ENCODE assay signal across 10 cellular contexts in genomic region chr15:41568350-41569017, GRCh38. TPM values are rescaled to one million over a fixed set of nuclear protein-coding genes. Genes with fewer than 3 reads are reported as not detected.
DNase-seq lines count a peak whose midpoint lies in the region; ATAC-seq and TF ChIP-seq lines count a peak whose summit lies in the region.
"Had no signal": no experiment of that assay in that cellular context is flagged by ENCODE, and none has a peak within 500 bp of the region (broad histone marks: within the 10 kb centered on the region; RNA-seq: fewer than 3 reads in every experiment).

No MANE protein-coding gene starts in this region.

- TF ChIP-seq CTCF in neural crest cell (conservative IDR thresholded peaks at IDR 0.05) = no peak
- TF ChIP-seq CTCF in GM13976 (IDR thresholded peaks at IDR 0.05; ENCODE audit: borderline replicate concordance, control extremely low read depth, extremely low read depth, insufficient read depth, missing control alignments) = no peak

- peaks cover 2% of the 10 kb centered on the region for H3K36me3 Mint-ChIP-seq in neural crest cell (ENCODE audit: low read depth)
- H3K36me3 Mint-ChIP-seq in activated naive CD4-positive, alpha-beta T cell treated with anti-CD3 and anti-CD28 coated beads, Interleukin-2, amount 50 U/mL, for 72 hours = no peaks in the 10 kb centered on the region
- H3K36me3 Mint-ChIP-seq: activated naive CD4-positive, alpha-beta T cell treated with anti-CD3 and anti-CD28 coated beads, Interleukin-2, amount 50 U/mL, for 24 hours; naive thymus-derived CD8-positive, alpha-beta T cell had no signal

- H3K27ac Mint-ChIP-seq in neural crest cell (ENCODE audit: unreplicated experiment) = peak overlapping the region; percentile 99
- no peak overlapping the region for H3K27ac Mint-ChIP-seq in activated naive CD4-positive, alpha-beta T cell treated with anti-CD3 and anti-CD28 coated beads, Interleukin-2, amount 50 U/mL, for 72 hours
- H3K27ac Mint-ChIP-seq: activated naive CD4-positive, alpha-beta T cell treated with anti-CD3 and anti-CD28 coated beads, Interleukin-2, amount 50 U/mL, for 24 hours; naive thymus-derived CD8-positive, alpha-beta T cell had no signal

- H3K4me1 Mint-ChIP-seq in neural crest cell = peaks cover 52% of the 10 kb centered on the region
- H3K4me1 Mint-ChIP-seq: activated naive CD4-positive, alpha-beta T cell treated with anti-CD3 and anti-CD28 coated beads, Interleukin-2, amount 50 U/mL, for 24 hours; naive thymus-derived CD8-positive, alpha-beta T cell had no signal

- ATAC-seq in HG03460 (IDR thresholded peaks at IDR 0.05; ENCODE audit: unreplicated experiment) (no peak), GM18502 (IDR thresholded peaks at IDR 0.05; ENCODE audit: poor library complexity, unreplicated experiment) (no peak)
- no peak for ATAC-seq in activated naive CD4-positive, alpha-beta T cell treated with anti-CD3 and anti-CD28 coated beads, Interleukin-2, amount 50 U/mL, for 72 hours

- DNase-seq in C1 segment of cervical spinal cord (lab: John Stamatoyannopoulos, UW) = peak in 10 of 14 donors; percentile 9 to 79 (median 44)
- DNase-seq in RPMI7951 (ENCODE audit: low read depth) = peak; percentile 16
- peak; percentile 77 for DNase-seq in globus pallidus (ENCODE audit: low spot score)
- peak; percentile 54 for DNase-seq in neural crest cell (ENCODE audit: low read depth, low spot score)
- DNase-seq in GM13976 (ENCODE audit: low spot score) = no peak
- DNase-seq in activated naive CD4-positive, alpha-beta T cell treated with anti-CD3 and anti-CD28 coated beads, Interleukin-2, amount 50 U/mL, for 72 hours (ENCODE audit: low spot score in 2 of 2) = no peak
- DNase-seq: naive thymus-derived CD8-positive, alpha-beta T cell had no signal

- H3K9me3 Mint-ChIP-seq in neural crest cell = no peaks in the 10 kb centered on the region
- H3K9me3 Mint-ChIP-seq in activated naive CD4-positive, alpha-beta T cell treated with anti-CD3 and anti-CD28 coated beads, Interleukin-2, amount 50 U/mL, for 72 hours = no peaks in the 10 kb centered on the region
- H3K9me3 Mint-ChIP-seq: activated naive CD4-positive, alpha-beta T cell treated with anti-CD3 and anti-CD28 coated beads, Interleukin-2, amount 50 U/mL, for 24 hours; naive thymus-derived CD8-positive, alpha-beta T cell had no signal

- H3K27me3 Mint-ChIP-seq in neural crest cell (ENCODE audit: low read depth) = no peaks in the 10 kb centered on the region
- H3K27me3 Mint-ChIP-seq: activated naive CD4-positive, alpha-beta T cell treated with anti-CD3 and anti-CD28 coated beads, Interleukin-2, amount 50 U/mL, for 24 hours had no signal

- in situ Hi-C loops in GM13976 (cut with MboI; ENCODE audit: low sequenced_read_pairs, unreplicated experiment) = no loop called here

- H3K4me3 Mint-ChIP-seq in neural crest cell = peak overlapping the region; percentile 82
- H3K4me3 Mint-ChIP-seq: activated naive CD4-positive, alpha-beta T cell treated with anti-CD3 and anti-CD28 coated beads, Interleukin-2, amount 50 U/mL, for 24 hours; naive thymus-derived CD8-positive, alpha-beta T cell had no signal

RNA-seq across cellular contexts. Expression of gene TYRO3, which starts 9.5 kb away (rescaled TPM):
- 8.6 and 13.8 TPM in 2 replicates for total RNA-seq in RPMI7951 (2014; rRNA removed; shearing (Covaris generic))
- 71.7 and 74.7 TPM in 2 replicates for total RNA-seq in neural crest cell
- total RNA-seq in activated naive CD4-positive, alpha-beta T cell treated with anti-CD3 and anti-CD28 coated beads, Interleukin-2, amount 50 U/mL, for 72 hours = 1 to 10 TPM; 1.7 to 2.9 TPM

RNA-seq across cellular contexts. Expression of gene RPAP1, which starts 24.4 kb away (rescaled TPM):
- 23.8 and 41.9 TPM in 2 replicates for total RNA-seq in RPMI7951 (2014; rRNA removed; shearing (Covaris generic))
- 86.5 and 91.1 TPM in 2 replicates for total RNA-seq in neural crest cell
- 10 to 100 TPM; 47.8 to 66.3 TPM for total RNA-seq in activated naive CD4-positive, alpha-beta T cell treated with anti-CD3 and anti-CD28 coated beads, Interleukin-2, amount 50 U/mL, for 72 hours

RNA-seq across cellular contexts. Expression of gene LTK, which starts 54.9 kb away (rescaled TPM):
- total RNA-seq in RPMI7951 (2014; rRNA removed; shearing (Covaris generic)) = 2.9 and 3.1 TPM in 2 replicates
- total RNA-seq in neural crest cell = 0.16 and 0.19 TPM in 2 replicates
- under 1 TPM; 0.20 to 0.51 TPM for total RNA-seq in activated naive CD4-positive, alpha-beta T cell treated with anti-CD3 and anti-CD28 coated beads, Interleukin-2, amount 50 U/mL, for 72 hours

Comparison
In these comparisons a context has a peak if more than half of its experiments do, and no peak if none do; other contexts are left out.
1. DNase-seq: peak in C1 segment of cervical spinal cord (10 of 14), RPMI7951 (single experiment), globus pallidus (single experiment) and neural crest cell (single experiment); none in GM13976 (single experiment) and activated naive CD4-positive, alpha-beta T cell treated with anti-CD3 and anti-CD28 coated beads, Interleukin-2, amount 50 U/mL, for 72 hours (0 of 2).